Comparison of ENCODE assay signal across 8 cellular contexts in genomic region chrX:119871599-119872395, GRCh38. TPM values are rescaled to one million over a fixed set of nuclear protein-coding genes. Genes with fewer than 3 reads are reported as not detected.
DNase-seq lines count a peak whose midpoint lies in the region; ATAC-seq and TF ChIP-seq lines count a peak whose summit lies in the region.

TSS of gene NDUFA1 (plus strand) at chrX:119871832. CDS start at chrX:119871912, 80 bp downstream.
TSS of gene RNF113A (minus strand) at chrX:119871733. CDS start at chrX:119871613, 120 bp downstream.

- peak; percentile 89 for ATAC-seq in GM21526 (IDR thresholded peaks at IDR 0.05; ENCODE audit: low FRiP score, unreplicated experiment)

- DNase-seq in DMS 273 treated with DMSO at 0.1 percent for 48 hours (lab: John Stamatoyannopoulos, UW): peak; percentile 48
- DNase-seq in HuH-7 (ENCODE audit: low spot score): peak; percentile 68
- DNase-seq in OCI-M1 (lab: John Stamatoyannopoulos, UW): peak; percentile 94
- peak; percentile 63 for DNase-seq in activated T-cell treated with anti-CD3 and anti-CD28 coated beads for 4 hours
- DNase-seq in epithelial cell of esophagus (ENCODE audit: low read depth): peak; percentile 91
- DNase-seq in mucosa of gallbladder (ENCODE audit: low spot score): peak; percentile 82
- DNase-seq in stimulated activated CD8-positive, alpha-beta memory T cell treated with anti-CD3 and anti-CD28 coated beads, Interleukin-4, amount 100 ng/mL, for 4 hours (ENCODE audit: low read depth in 2 of 2, low spot score in 1 of 2): peak; percentile 35 to 65

- H3K4me3 ChIP-seq in epithelial cell of esophagus (ENCODE audit: low read length): peak within 1 kb of the TSS; percentile 75

- no peak for TF ChIP-seq CTCF in epithelial cell of esophagus (IDR thresholded peaks at IDR 0.05; ENCODE audit: insufficient read depth, low read depth, low read length, missing control alignments)

RNA-seq across cellular contexts. Expression of gene NDUFA1, which starts in this region (rescaled TPM):
- 114 TPM for total RNA-seq in mucosa of gallbladder

RNA-seq across cellular contexts. Expression of gene RNF113A, which starts in this region (rescaled TPM):
- 14.0 TPM for total RNA-seq in mucosa of gallbladder

Comparison
In these comparisons a context has a peak if more than half of its experiments do, and no peak if none do; other contexts are left out.
1. Peak in every context shown above with its lines: DNase-seq, ATAC-seq and H3K4me3 ChIP-seq.